12 cellular contexts compared by ENCODE assay signal in the genomic region with DNA sequence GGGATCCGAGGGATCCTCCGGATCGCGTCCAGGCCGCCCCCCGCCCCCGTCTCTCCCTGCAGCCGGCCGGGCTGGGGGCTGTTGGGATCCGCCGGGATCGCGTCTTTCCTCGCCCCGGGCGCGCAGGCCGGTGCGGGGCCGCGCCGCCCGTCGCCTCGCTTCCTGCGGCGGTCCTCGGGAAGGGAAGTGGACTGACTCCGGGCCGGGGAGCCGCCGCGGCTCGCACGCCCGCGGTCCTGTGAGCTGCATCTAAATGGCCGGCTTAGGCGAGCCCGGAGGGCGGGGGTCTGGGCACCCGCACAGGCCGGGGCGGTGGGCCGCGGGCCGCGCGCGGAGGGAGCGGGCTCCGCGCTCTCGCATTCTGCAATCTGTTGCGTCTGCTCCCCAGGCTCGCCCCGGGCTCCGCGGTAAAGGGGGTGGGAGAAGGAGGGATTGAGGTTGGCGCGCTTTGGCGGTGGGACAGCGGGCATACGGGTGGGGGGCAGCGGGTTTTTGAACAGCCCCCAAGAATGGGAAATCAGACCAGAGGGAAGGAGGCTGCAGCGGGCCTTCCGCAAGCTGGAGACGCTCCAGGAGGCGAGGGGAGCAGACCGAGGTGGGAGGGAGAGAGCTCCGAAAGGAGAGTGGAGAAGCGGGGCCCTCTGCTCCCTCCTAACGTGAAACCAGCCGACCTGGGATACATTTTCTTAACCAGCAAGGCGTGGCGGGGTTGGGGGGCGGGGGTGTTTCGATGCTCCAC. TPM values are rescaled to one million over a fixed set of nuclear protein-coding genes. Genes with fewer than 3 reads are reported as not detected.
A peak's percentile ranks its signal among the peaks of the same experiment; 100 is the strongest.
DNase-seq lines count a peak whose midpoint lies in the region; ATAC-seq and TF ChIP-seq lines count a peak whose summit lies in the region.
"Had no signal": no experiment of that assay in that cellular context is flagged by ENCODE, and none has a peak within 500 bp of the region (broad histone marks: within the 10 kb centered on the region; RNA-seq: fewer than 3 reads in every experiment).

No MANE protein-coding gene starts in this region.

- intact Hi-C loops in activated naive CD4-positive, alpha-beta T cell treated with anti-CD3 and anti-CD28 coated beads for 36 hours (cut with micrococcal nuclease): no loop called here

- no peak overlapping the region for H3K27ac ChIP-seq in muscle layer of colon (ENCODE audit: low read depth, low read length)

- no peak for TF ChIP-seq CTCF in chondrocyte (IDR thresholded peaks at IDR 0.05)
- no peak for TF ChIP-seq CTCF in type B pancreatic cell (conservative IDR thresholded peaks at IDR 0.05)

- ATAC-seq in GM18502 (IDR thresholded peaks at IDR 0.05; ENCODE audit: poor library complexity, unreplicated experiment): no peak
- ATAC-seq: activated CD8-positive, alpha-beta T cell treated with anti-CD3 and anti-CD28 coated beads, Interleukin-2, amount 10 ng/mL, durations not matched to agents 7 days and 5 days had no signal

- H3K9me3 ChIP-seq in muscle layer of colon (ENCODE audit: low read length): no peaks in the 10 kb centered on the region

- CTCF ChIA-PET in activated naive CD4-positive, alpha-beta T cell treated with anti-CD3 and anti-CD28 coated beads for 36 hours (lab: Charles Lee): interaction anchor here (0.6 to 1.6 kb wide), 2 partner anchors 56 to 416 kb away, joined by 5 to 6 read pairs; no protein-coding TSS in a partner anchor
- CTCF ChIA-PET in activated naive CD4-positive, alpha-beta T cell treated with anti-CD3 and anti-CD28 coated beads, Interleukin-2, amount 10 ng/mL, durations not matched to agents 7 days and 5 days (lab: Charles Lee): no interaction called here

- H3K4me1 ChIP-seq in muscle layer of colon (ENCODE audit: insufficient read depth, low read length): peaks cover 21% of the 10 kb centered on the region

- H3K27ac Mint-ChIP-seq in activated naive CD4-positive, alpha-beta T cell treated with anti-CD3 and anti-CD28 coated beads for 36 hours: no peak overlapping the region
- H3K27ac Mint-ChIP-seq in activated naive CD4-positive, alpha-beta T cell treated with anti-CD3 and anti-CD28 coated beads, Interleukin-2, amount 10 ng/mL, durations not matched to agents 7 days and 5 days: no peak overlapping the region
- H3K27ac Mint-ChIP-seq in chondrocyte (ENCODE audit: unreplicated experiment) (no peak overlapping the region), type B pancreatic cell (no peak overlapping the region)
- H3K27ac Mint-ChIP-seq: activated CD8-positive, alpha-beta T cell treated with anti-CD3 and anti-CD28 coated beads, Interleukin-2, amount 10 ng/mL, durations not matched to agents 7 days and 5 days had no signal

- H3K9ac ChIP-seq in muscle layer of colon (ENCODE audit: low read length): no peak overlapping the region

- peaks cover 44 to 77% of the 10 kb centered on the region in 2 donors for H3K27me3 ChIP-seq in muscle layer of colon (ENCODE audit: control insufficient read depth in 1 of 2, insufficient read depth in 2 of 2, low read length in 2 of 2)

- peaks cover 11% of the 10 kb centered on the region for H3K4me1 Mint-ChIP-seq in activated naive CD4-positive, alpha-beta T cell treated with anti-CD3 and anti-CD28 coated beads for 36 hours (ENCODE audit: low read depth)
- H3K4me1 Mint-ChIP-seq in activated naive CD4-positive, alpha-beta T cell treated with anti-CD3 and anti-CD28 coated beads, Interleukin-2, amount 10 ng/mL, durations not matched to agents 7 days and 5 days: peaks cover 9% of the 10 kb centered on the region
- H3K4me1 Mint-ChIP-seq in chondrocyte (ENCODE audit: low read depth): peaks cover 19% of the 10 kb centered on the region
- no peaks in the 10 kb centered on the region for H3K4me1 Mint-ChIP-seq in type B pancreatic cell (ENCODE audit: unreplicated experiment)

- H3K36me3 Mint-ChIP-seq in activated naive CD4-positive, alpha-beta T cell treated with anti-CD3 and anti-CD28 coated beads for 36 hours (ENCODE audit: low read depth): no peaks in the 10 kb centered on the region
- no peaks in the 10 kb centered on the region for H3K36me3 Mint-ChIP-seq in activated naive CD4-positive, alpha-beta T cell treated with anti-CD3 and anti-CD28 coated beads, Interleukin-2, amount 10 ng/mL, durations not matched to agents 7 days and 5 days
- H3K36me3 Mint-ChIP-seq in chondrocyte (ENCODE audit: low read depth): no peaks in the 10 kb centered on the region
- no peaks in the 10 kb centered on the region for H3K36me3 Mint-ChIP-seq in type B pancreatic cell

- no peaks in the 10 kb centered on the region for H3K36me3 ChIP-seq in muscle layer of colon (ENCODE audit: insufficient read depth, low read length)

- no peak for DNase-seq in activated naive CD4-positive, alpha-beta T cell treated with anti-CD3 and anti-CD28 coated beads for 36 hours
- no peak for DNase-seq in activated naive CD4-positive, alpha-beta T cell treated with anti-CD3 and anti-CD28 coated beads, Interleukin-2, amount 10 ng/mL, durations not matched to agents 7 days and 5 days
- no peak for DNase-seq in chondrocyte (ENCODE audit: low spot score)
- no peak for DNase-seq in type B pancreatic cell (ENCODE audit: extremely low spot score, unreplicated experiment)
- DNase-seq in pons (ENCODE audit: low spot score): no peak
- no peak for DNase-seq in activated CD4-positive, alpha-beta T cell treated with anti-CD3 and anti-CD28 coated beads for 48 hours
- DNase-seq: activated CD8-positive, alpha-beta T cell treated with anti-CD3 and anti-CD28 coated beads, Interleukin-2, amount 10 ng/mL, durations not matched to agents 7 days and 5 days; NCI-H146 had no signal

- peak overlapping the region; percentile 23 to 36 for H3K4me3 ChIP-seq in muscle layer of colon (ENCODE audit: low read depth in 1 of 2, low read length in 2 of 2)

- H3K9me3 Mint-ChIP-seq in activated naive CD4-positive, alpha-beta T cell treated with anti-CD3 and anti-CD28 coated beads for 36 hours: no peaks in the 10 kb centered on the region
- H3K9me3 Mint-ChIP-seq in activated naive CD4-positive, alpha-beta T cell treated with anti-CD3 and anti-CD28 coated beads, Interleukin-2, amount 10 ng/mL, durations not matched to agents 7 days and 5 days: no peaks in the 10 kb centered on the region
- H3K9me3 Mint-ChIP-seq in chondrocyte (ENCODE audit: low read depth): no peaks in the 10 kb centered on the region
- H3K9me3 Mint-ChIP-seq in type B pancreatic cell: no peaks in the 10 kb centered on the region

- peak overlapping the region; percentile 9 for H3K4me3 Mint-ChIP-seq in activated naive CD4-positive, alpha-beta T cell treated with anti-CD3 and anti-CD28 coated beads for 36 hours
- H3K4me3 Mint-ChIP-seq in activated naive CD4-positive, alpha-beta T cell treated with anti-CD3 and anti-CD28 coated beads, Interleukin-2, amount 10 ng/mL, durations not matched to agents 7 days and 5 days: no peak overlapping the region
- H3K4me3 Mint-ChIP-seq in chondrocyte (ENCODE audit: unreplicated experiment) (peak overlapping the region; percentile 31), type B pancreatic cell (peak overlapping the region; percentile 73)
- H3K4me3 Mint-ChIP-seq: activated CD8-positive, alpha-beta T cell treated with anti-CD3 and anti-CD28 coated beads, Interleukin-2, amount 10 ng/mL, durations not matched to agents 7 days and 5 days had no signal

- peaks cover 70% of the 10 kb centered on the region for H3K27me3 Mint-ChIP-seq in activated naive CD4-positive, alpha-beta T cell treated with anti-CD3 and anti-CD28 coated beads for 36 hours (ENCODE audit: low read depth)
- H3K27me3 Mint-ChIP-seq in activated naive CD4-positive, alpha-beta T cell treated with anti-CD3 and anti-CD28 coated beads, Interleukin-2, amount 10 ng/mL, durations not matched to agents 7 days and 5 days: peaks cover 100% of the 10 kb centered on the region
- peaks cover 75% of the 10 kb centered on the region for H3K27me3 Mint-ChIP-seq in chondrocyte (ENCODE audit: low read depth)
- peaks cover 87% of the 10 kb centered on the region for H3K27me3 Mint-ChIP-seq in type B pancreatic cell

RNA-seq across cellular contexts. Expression of gene TMEM132E, which starts 2.2 kb away (rescaled TPM):
- total RNA-seq in activated naive CD4-positive, alpha-beta T cell treated with anti-CD3 and anti-CD28 coated beads for 36 hours: not detected
- total RNA-seq in chondrocyte: 0.19 to 0.36 TPM (median 0.20 TPM) in 3 replicates
- 0.92 and 1.2 TPM in 2 replicates for total RNA-seq in type B pancreatic cell (ENCODE audit: low replicate concordance)
- total RNA-seq: activated CD8-positive, alpha-beta T cell treated with anti-CD3 and anti-CD28 coated beads, Interleukin-2, amount 10 ng/mL, durations not matched to agents 7 days and 5 days; bronchial epithelial cell; renal cortical epithelial cell had no signal
